8 cellular contexts compared by ENCODE assay signal in genomic region chr7:139681463-139681755, GRCh38.
DNase-seq lines count a peak whose midpoint lies in the region; ATAC-seq and TF ChIP-seq lines count a peak whose summit lies in the region.

No MANE protein-coding gene starts in this region.

- DNase-seq in activated naive CD4-positive, alpha-beta T cell treated with Interleukin-2 at 50 U/mL for 16 hours, result peak; percentile 32
- no peak for DNase-seq in activated naive CD4-positive, alpha-beta T cell (lab: John Stamatoyannopoulos, UW)
- no peak for DNase-seq in activated naive CD8-positive, alpha-beta T cell treated with anti-CD3 and anti-CD28 coated beads, Interleukin-2, amount 10 ng/mL, durations not matched to agents 7 days and 5 days
- DNase-seq in left lung (no peak), vagina (ENCODE audit: extremely low spot score in 2 of 2) (no peak), head of caudate nucleus (no peak), NCI-H1092 treated with DMSO at 0.1 percent for 48 hours (lab: John Stamatoyannopoulos, UW) (no peak)

- peaks cover 35% of the 10 kb centered on the region for H3K4me1 Mint-ChIP-seq in activated naive CD8-positive, alpha-beta T cell treated with anti-CD3 and anti-CD28 coated beads, Interleukin-2, amount 10 ng/mL, durations not matched to agents 7 days and 5 days

- H3K36me3 ChIP-seq in left lung (peaks cover 0 to 2% of the 10 kb centered on the region in 2 donors), vagina (no peaks in the 10 kb centered on the region)

- H3K4me3 Mint-ChIP-seq in activated naive CD8-positive, alpha-beta T cell treated with anti-CD3 and anti-CD28 coated beads, Interleukin-2, amount 10 ng/mL, durations not matched to agents 7 days and 5 days, result peak overlapping the region; percentile 39

- H3K9me3 ChIP-seq in left lung (no peaks in the 10 kb centered on the region), vagina (no peaks in the 10 kb centered on the region)

- H3K9me3 Mint-ChIP-seq in activated naive CD8-positive, alpha-beta T cell treated with anti-CD3 and anti-CD28 coated beads, Interleukin-2, amount 10 ng/mL, durations not matched to agents 7 days and 5 days, result peaks cover 9% of the 10 kb centered on the region

- H3K4me3 ChIP-seq in left lung, result no peak overlapping the region
- no peak overlapping the region for H3K4me3 ChIP-seq in vagina

- no peak for TF ChIP-seq POLR2A in vagina (IDR thresholded peaks at IDR 0.05)

- H3K27ac Mint-ChIP-seq in activated naive CD8-positive, alpha-beta T cell treated with anti-CD3 and anti-CD28 coated beads, Interleukin-2, amount 10 ng/mL, durations not matched to agents 7 days and 5 days, result peak overlapping the region; percentile 65

- POLR2A ChIA-PET in activated naive CD8-positive, alpha-beta T cell treated with anti-CD3 and anti-CD28 coated beads, Interleukin-2, amount 10 ng/mL, durations not matched to agents 7 days and 5 days (lab: Charles Lee), result no interaction called here

- H3K36me3 Mint-ChIP-seq in activated naive CD8-positive, alpha-beta T cell treated with anti-CD3 and anti-CD28 coated beads, Interleukin-2, amount 10 ng/mL, durations not matched to agents 7 days and 5 days, result peaks cover 23% of the 10 kb centered on the region

- H3K27ac ChIP-seq in left lung (peak overlapping the region; percentile 70 to 80), vagina (peak overlapping the region; percentile 14)

- TF ChIP-seq CTCF in left lung (IDR thresholded peaks at IDR 0.05), result no peak
- TF ChIP-seq CTCF in vagina (IDR thresholded peaks at IDR 0.05), result no peak

- intact Hi-C loops in left lung (cut with DNase I), result no loop called here
- intact Hi-C loops in vagina (cut with DNase I), result no loop called here
- intact Hi-C loops in head of caudate nucleus (cut with DNase I), result no loop called here

- H3K4me1 ChIP-seq in left lung, result peaks cover 29 to 51% of the 10 kb centered on the region in 2 donors
- H3K4me1 ChIP-seq in vagina, result peaks cover 25% of the 10 kb centered on the region

- no peaks in the 10 kb centered on the region for H3K27me3 Mint-ChIP-seq in activated naive CD8-positive, alpha-beta T cell treated with anti-CD3 and anti-CD28 coated beads, Interleukin-2, amount 10 ng/mL, durations not matched to agents 7 days and 5 days

- no peaks in the 10 kb centered on the region for H3K27me3 ChIP-seq in left lung
- no peaks in the 10 kb centered on the region for H3K27me3 ChIP-seq in vagina

- no peak for ATAC-seq in activated naive CD8-positive, alpha-beta T cell treated with anti-CD3 and anti-CD28 coated beads, Interleukin-2, amount 10 ng/mL, durations not matched to agents 7 days and 5 days (ENCODE audit: low read depth)
- no peak for ATAC-seq in left lung
- no peak for ATAC-seq in HG02852 (IDR thresholded peaks at IDR 0.05; ENCODE audit: unreplicated experiment)
